13 cellular contexts compared by ENCODE assay signal in genomic region chrX:70219938-70220764, GRCh38. TPM values are rescaled to one million over a fixed set of nuclear protein-coding genes. Genes with fewer than 3 reads are reported as not detected.
A peak's percentile ranks its signal among the peaks of the same experiment; 100 is the strongest.
DNase-seq lines count a peak whose midpoint lies in the region; ATAC-seq and TF ChIP-seq lines count a peak whose summit lies in the region.
"Had no signal": no experiment of that assay in that cellular context is flagged by ENCODE, and none has a peak within 500 bp of the region (broad histone marks: within the 10 kb centered on the region; RNA-seq: fewer than 3 reads in every experiment).

No MANE protein-coding gene starts in this region.

- no peak for TF ChIP-seq CTCF in right atrium auricular region (IDR thresholded peaks at IDR 0.05)
- TF ChIP-seq CTCF in Panc1 (IDR thresholded peaks at IDR 0.05), result no peak
- TF ChIP-seq CTCF in fibroblast of pulmonary artery (IDR thresholded peaks at IDR 0.05; ENCODE audit: low read length, missing control alignments), result no peak

- POLR2A ChIA-PET in Panc1 (lab: Charles Lee), result no interaction called here

- no TSS peak for BruUV-seq in Panc1 (replicated peaks; lab: Mats Ljungman, UMichigan)

- intact Hi-C loops in Right ventricle myocardium inferior (cut with DNase I), result no loop called here
- intact Hi-C loops in Panc1 (cut with micrococcal nuclease; ENCODE audit: unreplicated experiment), result no loop called here

- H3K27me3 ChIP-seq in right atrium auricular region, result no peaks in the 10 kb centered on the region
- H3K27me3 ChIP-seq in Panc1 (ENCODE audit: control insufficient read depth, insufficient read depth, low read length), result no peaks in the 10 kb centered on the region

- no peaks in the 10 kb centered on the region for H3K9me3 ChIP-seq in right atrium auricular region
- H3K9me3 ChIP-seq in Panc1 (ENCODE audit: control insufficient read depth, insufficient read depth, low read depth, low read length), result no peaks in the 10 kb centered on the region

- in situ Hi-C loops in Panc1 (cut with HindIII; ENCODE audit: low pct_unique_long_range_greater_than_20kb, low sequenced_read_pairs), result no loop called here

- CTCF ChIA-PET in Panc1 (lab: Charles Lee), result interaction anchor here (0.6 kb wide), 1 partner anchor 17 kb away, joined by 3 read pairs; no protein-coding TSS in a partner anchor

- peak; percentile 77 for ATAC-seq in Right ventricle myocardium inferior
- ATAC-seq in Panc1, result no peak
- no peak for ATAC-seq in GM21786 (IDR thresholded peaks at IDR 0.05; ENCODE audit: unreplicated experiment)
- ATAC-seq in left lobe of liver, result no peak
- ATAC-seq: activated CD4-positive, CD25-positive, alpha-beta regulatory T cell treated with anti-CD3 and anti-CD28 coated beads, Interleukin-2, amount 50 U/mL, for 24 hours; activated naive CD8-positive, alpha-beta T cell treated with anti-CD3 and anti-CD28 coated beads, Interleukin-2, amount 50 U/mL, for 24 hours had no signal

- H3K36me3 ChIP-seq in right atrium auricular region (no peaks in the 10 kb centered on the region), Panc1 (ENCODE audit: control insufficient read depth, insufficient read depth, low read length) (no peaks in the 10 kb centered on the region)

- DNase-seq in Right ventricle myocardium inferior (ENCODE audit: missing footprints) (no peak), right atrium auricular region (ENCODE audit: low spot score) (no peak), Panc1 (ENCODE audit: low read depth, low spot score) (peak; percentile 15), fibroblast of pulmonary artery (ENCODE audit: low read depth) (peak; percentile 18), GDM1 (lab: John Stamatoyannopoulos, UW) (no peak), left lobe of liver (ENCODE audit: low spot score) (no peak), germinal center (ENCODE audit: low spot score) (no peak)
- DNase-seq: activated naive CD8-positive, alpha-beta T cell treated with anti-CD3 and anti-CD28 coated beads, Interleukin-2, amount 50 U/mL, for 24 hours; foreskin melanocyte; NK-92 treated with Interleukin-12 subunit alpha and Interleukin-12 subunit beta, amount 100 ng/mL, for 24 hours had no signal

- H3K4me3 ChIP-seq in right atrium auricular region, result no peak overlapping the region
- no peak overlapping the region for H3K4me3 ChIP-seq in Panc1 (ENCODE audit: low read depth in 2 of 2, low read length in 2 of 2)
- H3K4me3 ChIP-seq in fibroblast of pulmonary artery (replicated peaks; ENCODE audit: low read depth, low read length), result no peak overlapping the region

- H3K27ac ChIP-seq in right atrium auricular region (peak overlapping the region in 1 of 2 donors; percentile 28), Panc1 (ENCODE audit: low read length) (no peak overlapping the region)

- no peaks in the 10 kb centered on the region for H3K4me1 ChIP-seq in right atrium auricular region
- H3K4me1 ChIP-seq in Panc1 (ENCODE audit: control insufficient read depth, insufficient read depth, low read length), result no peaks in the 10 kb centered on the region

RNA-seq across cellular contexts. Expression of gene AWAT1, which starts 14.3 kb away (rescaled TPM):
- total RNA-seq in Right ventricle myocardium inferior (not detected), right atrium auricular region (not detected), Panc1 (2021; ENCODE audit: unreplicated experiment) (not detected), left lobe of liver (not detected)
- polyA plus RNA-seq in Panc1 (2012; ENCODE audit: insufficient read length), result not detected
- total RNA-seq: ureter had no signal

RNA-seq across cellular contexts. Expression of gene P2RY4, which starts 39.9 kb away (rescaled TPM):
- total RNA-seq in Right ventricle myocardium inferior (not detected), right atrium auricular region (not detected), Panc1 (2021; ENCODE audit: unreplicated experiment) (not detected), left lobe of liver (0.18 TPM)
- polyA plus RNA-seq in Panc1 (2012; ENCODE audit: insufficient read length), result not detected

RNA-seq across cellular contexts. Expression of gene DGAT2L6, which starts 42.9 kb away (rescaled TPM):
- total RNA-seq in Right ventricle myocardium inferior (not detected), right atrium auricular region (not detected), Panc1 (2021; ENCODE audit: unreplicated experiment) (not detected), left lobe of liver (not detected)
- not detected for polyA plus RNA-seq in Panc1 (2012; ENCODE audit: insufficient read length)
- total RNA-seq: ureter had no signal

RNA-seq across cellular contexts. Expression of gene ARR3, which starts 48.0 kb away (rescaled TPM):
- not detected for total RNA-seq in Right ventricle myocardium inferior
- not detected for total RNA-seq in right atrium auricular region
- total RNA-seq in Panc1 (2021; ENCODE audit: unreplicated experiment), result not detected
- 0.17 TPM for polyA plus RNA-seq in Panc1 (2012; ENCODE audit: insufficient read length)
- total RNA-seq in left lobe of liver, result not detected
- total RNA-seq: ureter had no signal

Comparison
In these comparisons a context has a peak if more than half of its experiments do, and no peak if none do; other contexts are left out.
1. DNase-seq: peak in Panc1 (single experiment) and fibroblast of pulmonary artery (single experiment); none in Right ventricle myocardium inferior (single experiment), right atrium auricular region (single experiment), GDM1 (single experiment), left lobe of liver (single experiment) and germinal center (single experiment).